ENCODE assay signal across 24 cellular contexts in the genomic region with DNA sequence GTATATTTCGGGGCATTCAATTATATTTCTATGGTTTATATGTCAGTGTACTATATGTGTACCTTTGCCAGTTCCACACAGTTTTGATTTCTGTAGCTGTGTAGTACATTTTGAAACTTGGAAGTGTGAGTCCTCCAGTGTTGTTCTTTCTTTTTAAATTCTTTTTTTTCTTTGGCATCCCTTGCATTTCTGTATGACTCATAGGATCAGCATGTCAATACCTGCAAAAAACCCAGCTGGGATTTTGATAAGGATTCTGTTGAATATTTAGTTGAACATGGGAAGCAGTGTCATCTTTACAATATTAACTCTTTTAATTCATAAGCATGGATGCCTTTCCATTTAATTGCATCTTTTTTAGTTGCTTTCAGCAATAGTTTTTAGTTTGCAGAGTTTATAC.
"Had no signal": no experiment of that assay in that cellular context is flagged by ENCODE, and none has a peak within 500 bp of the region (broad histone marks: within the 10 kb centered on the region; RNA-seq: fewer than 3 reads in every experiment).

No MANE protein-coding gene starts in this region.

- H3K4me3 ChIP-seq: left ventricle myocardium inferior, skin epidermis, tibial nerve had no signal

- H3K9me3 ChIP-seq: left ventricle myocardium inferior, neutrophil, tibial nerve had no signal

- H3K36me3 ChIP-seq: left ventricle myocardium inferior, neutrophil, tibial nerve had no signal

- ATAC-seq: activated CD8-positive, alpha-beta memory T cell treated with anti-CD3 and anti-CD28 coated beads, Interleukin-2, amount 10 ng/mL, durations not matched to agents 7 days and 5 days; natural killer cell; right cardiac atrium; T-cell had no signal

- DNase-seq: activated CD4-positive, alpha-beta T cell treated with anti-CD3 and anti-CD28 coated beads for 1 hour; activated CD4-positive, alpha-beta T cell treated with anti-CD3 and anti-CD28 coated beads, Interleukin-2, amount 50 U/mL, for 4 hours; activated CD8-positive, alpha-beta memory T cell treated with anti-CD3 and anti-CD28 coated beads, Interleukin-2, amount 10 ng/mL, durations not matched to agents 7 days and 5 days; activated naive CD4-positive, alpha-beta T cell treated with anti-CD3 and anti-CD28 coated beads, Interleukin-2, amount 50 U/mL, for 16 hours; activated T-cell treated with anti-CD3 and anti-CD28 coated beads, Interleukin-2, amount 50 U/mL, for 24 hours; central memory CD4-positive, alpha-beta T cell; cortex of kidney; effector memory CD4-positive, alpha-beta T cell; erythroblast; hippocampal formation; kidney; left ventricle myocardium inferior; mesenchymal stem cell; natural killer cell; posterior cingulate gyrus; right cardiac atrium; stimulated activated CD4-positive, alpha-beta T cell treated with anti-CD3 and anti-CD28 coated beads, Interleukin-15, amount 100 ng/mL, for 24 hours; stimulated activated CD4-positive, alpha-beta T cell treated with anti-CD3 and anti-CD28 coated beads, Interleukin-4, amount 100 ng/mL, for 1 hour; stimulated activated naive CD4-positive, alpha-beta T cell; T-cell had no signal

- H3K27ac Mint-ChIP-seq: activated CD8-positive, alpha-beta memory T cell treated with anti-CD3 and anti-CD28 coated beads, Interleukin-2, amount 10 ng/mL, durations not matched to agents 7 days and 5 days; activated T-cell treated with anti-CD3 and anti-CD28 coated beads, Interleukin-2, amount 50 U/mL, for 24 hours; natural killer cell; T-cell had no signal

- H3K9me3 Mint-ChIP-seq: activated T-cell treated with anti-CD3 and anti-CD28 coated beads, Interleukin-2, amount 50 U/mL, for 24 hours; natural killer cell; T-cell had no signal

- H3K4me1 ChIP-seq: left ventricle myocardium inferior, tibial nerve had no signal

- H3K4me1 Mint-ChIP-seq: activated CD8-positive, alpha-beta memory T cell treated with anti-CD3 and anti-CD28 coated beads, Interleukin-2, amount 10 ng/mL, durations not matched to agents 7 days and 5 days had no signal

- H3K4me3 Mint-ChIP-seq: activated CD8-positive, alpha-beta memory T cell treated with anti-CD3 and anti-CD28 coated beads, Interleukin-2, amount 10 ng/mL, durations not matched to agents 7 days and 5 days; activated T-cell treated with anti-CD3 and anti-CD28 coated beads, Interleukin-2, amount 50 U/mL, for 24 hours; natural killer cell; T-cell had no signal

- H3K27me3 Mint-ChIP-seq: activated CD8-positive, alpha-beta memory T cell treated with anti-CD3 and anti-CD28 coated beads, Interleukin-2, amount 10 ng/mL, durations not matched to agents 7 days and 5 days; T-cell had no signal

- H3K36me3 Mint-ChIP-seq: natural killer cell had no signal

- H3K27ac ChIP-seq: left ventricle myocardium inferior, neutrophil, skin epidermis, tibial nerve, VCaP had no signal

- H3K27me3 ChIP-seq: neutrophil, tibial nerve had no signal
